Comparison of ENCODE assay signal across 22 cellular contexts in the genomic region with DNA sequence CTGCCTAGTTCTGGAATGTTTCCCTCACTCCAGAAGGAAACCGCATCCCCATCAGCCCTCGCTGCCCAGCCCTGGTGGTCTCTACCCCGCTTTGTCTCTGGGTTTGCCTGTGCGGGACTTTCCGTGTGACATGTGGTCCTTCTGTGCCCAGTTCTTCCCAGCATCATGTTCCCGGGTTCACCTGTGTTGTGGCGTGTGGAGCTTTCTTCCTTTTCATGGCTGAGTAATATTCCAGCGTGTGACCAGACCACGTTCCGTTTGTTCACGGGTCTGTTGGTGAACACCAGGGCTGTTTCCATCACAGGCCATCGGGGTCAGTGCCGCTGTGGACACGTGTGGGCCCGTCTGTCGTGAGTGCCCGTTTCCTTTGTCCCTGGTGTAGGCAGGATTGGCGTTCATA. TPM values are rescaled to one million over a fixed set of nuclear protein-coding genes. Genes with fewer than 3 reads are reported as not detected.
DNase-seq lines count a peak whose midpoint lies in the region; ATAC-seq, FAIRE-seq and TF ChIP-seq lines count a peak whose summit lies in the region.
"Had no signal": no experiment of that assay in that cellular context is flagged by ENCODE, and none has a peak within 500 bp of the region (broad histone marks: within the 10 kb centered on the region; RNA-seq: fewer than 3 reads in every experiment).

No MANE protein-coding gene starts in this region.

- TF ChIP-seq CTCF in K562 (IDR thresholded peaks at IDR 0.05 in 2 of 3, conservative IDR thresholded peaks at IDR 0.05 in 1 of 3; ENCODE audit: insufficient read depth in 2 of 3, low read depth in 1 of 3, low read length in 3 of 3): no peak
- TF ChIP-seq CTCF in gastroesophageal sphincter (IDR thresholded peaks at IDR 0.05): no peak
- no peak for TF ChIP-seq CTCF in GM10248 (IDR thresholded peaks at IDR 0.05; ENCODE audit: control extremely low read depth, extremely low read depth, low read depth, missing control alignments)
- no peak for TF ChIP-seq CTCF in HFFc6 (IDR thresholded peaks at IDR 0.05)
- no peak for TF ChIP-seq CTCF in WTC11 (IDR thresholded peaks at IDR 0.05)

- in situ Hi-C loops in K562 (cut with MboI): no loop called here

- WGBS in K562 (ENCODE audit: insufficient coverage, low coverage, missing lambda C conversion rate): 19% methylated on average over 18 of the region's 18 CpGs
- WGBS in gastroesophageal sphincter (ENCODE audit: low coverage in 1 of 2), 2 donors: 94% methylated on average over 5 of the region's 18 CpGs; no CpG with 5 or more reads in 1 of the 2 donors

- peaks cover 15% of the 10 kb centered on the region for H4K20me1 ChIP-seq in K562 (replicated peaks; ENCODE audit: control insufficient read depth, insufficient read depth, low read length)

- no TSS peak for BruUV-seq in K562 (replicated peaks; lab: Mats Ljungman, UMichigan)

- no peak overlapping the region for H3K4me3 ChIP-seq in K562
- no peak overlapping the region for H3K4me3 ChIP-seq in gastroesophageal sphincter
- no peak overlapping the region for H3K4me3 ChIP-seq in rectal smooth muscle tissue (ENCODE audit: low read length)
- H3K4me3 ChIP-seq: GM23338 had no signal

- no peak for FAIRE-seq in K562 (lab: Jason Lieb, UNC)
- FAIRE-seq: A204.1, D721Med, G401.6, GM12892, GM18507, H54 had no signal

- TF ChIP-seq EP300 in K562 (IDR thresholded peaks at IDR 0.05; ENCODE audit: low read length): no peak
- TF ChIP-seq EP300 in gastroesophageal sphincter (IDR thresholded peaks at IDR 0.05): no peak

- no peaks in the 10 kb centered on the region for H3K4me1 Mint-ChIP-seq in HFFc6 (ENCODE audit: low read depth)
- no peaks in the 10 kb centered on the region for H3K4me1 Mint-ChIP-seq in WTC11
- H3K4me1 Mint-ChIP-seq: GM23338, IgD-negative memory B cell had no signal

- H3K4me2 ChIP-seq in K562 (ENCODE audit: insufficient read depth, low read length): no peak overlapping the region
- H3K4me2 ChIP-seq: GM23338 had no signal

- H3K36me3 ChIP-seq in K562 (ENCODE audit: control insufficient read depth, insufficient read depth, low read length): no peaks in the 10 kb centered on the region
- peaks cover 0 to 3% of the 10 kb centered on the region in 2 donors for H3K36me3 ChIP-seq in gastroesophageal sphincter
- no peaks in the 10 kb centered on the region for H3K36me3 ChIP-seq in rectal smooth muscle tissue (ENCODE audit: control insufficient read depth, insufficient read depth, low read length)

- no peaks in the 10 kb centered on the region for H3K9me3 Mint-ChIP-seq in HFFc6
- H3K9me3 Mint-ChIP-seq in WTC11: no peaks in the 10 kb centered on the region
- H3K9me3 Mint-ChIP-seq: CD4-positive, alpha-beta T cell; GM23338; IgD-negative memory B cell had no signal

- H3K27ac Mint-ChIP-seq in HFFc6 (no peak overlapping the region), WTC11 (no peak overlapping the region)
- H3K27ac Mint-ChIP-seq: CD4-positive, alpha-beta T cell; GM23338; IgD-negative memory B cell had no signal

- TF ChIP-seq RAD21 in K562 (CRISPR knock-in tag; conservative IDR thresholded peaks at IDR 0.05 in 1 of 2, IDR thresholded peaks at IDR 0.05 in 1 of 2): no peak

- H3K9me3 ChIP-seq in K562 (replicated peaks; ENCODE audit: control insufficient read depth, insufficient read depth, low read depth, low read length) (no peaks in the 10 kb centered on the region), gastroesophageal sphincter (no peaks in the 10 kb centered on the region)
- H3K9me3 ChIP-seq: Caco-2 had no signal

- ATAC-seq in K562: no peak
- ATAC-seq in gastroesophageal sphincter: no peak
- no peak for ATAC-seq in WTC11
- ATAC-seq in GM19351 (IDR thresholded peaks at IDR 0.05; ENCODE audit: unreplicated experiment): no peak
- ATAC-seq: GM23338 had no signal

- TF ChIP-seq POLR2A in K562 (conservative IDR thresholded peaks at IDR 0.05) (no peak), gastroesophageal sphincter (IDR thresholded peaks at IDR 0.05) (no peak)

- no peaks in the 10 kb centered on the region for H3K9me1 ChIP-seq in K562 (ENCODE audit: control insufficient read depth, insufficient read depth, low read length)

- no peak overlapping the region for H3K9ac ChIP-seq in K562 (ENCODE audit: insufficient read depth in 1 of 2, low read depth in 2 of 2, low read length in 2 of 2)
- H3K9ac ChIP-seq in rectal smooth muscle tissue (ENCODE audit: low read length): no peak overlapping the region

- H3K27ac ChIP-seq in K562 (ENCODE audit: extremely low read depth, low read depth, low read length) (no peak overlapping the region), gastroesophageal sphincter (peak overlapping the region; percentile 10 to 95 (median 94)), rectal smooth muscle tissue (ENCODE audit: low read depth, low read length) (peak overlapping the region; percentile 97)
- H3K27ac ChIP-seq: C4-2B had no signal

- POLR2A ChIA-PET in K562 (lab: Yijun Ruan, JAX) (no interaction called here), GM10248 (lab: Yijun Ruan, JAX) (no interaction called here), WTC11 (lab: Charles Lee) (no interaction called here)

- H3K27me3 Mint-ChIP-seq in HFFc6 (ENCODE audit: insufficient read depth) (peaks cover 2% of the 10 kb centered on the region), WTC11 (ENCODE audit: low read depth) (no peaks in the 10 kb centered on the region)
- H3K27me3 Mint-ChIP-seq: CD4-positive, alpha-beta T cell; IgD-negative memory B cell had no signal

- H3K36me3 Mint-ChIP-seq in HFFc6 (ENCODE audit: low read depth) (no peaks in the 10 kb centered on the region), WTC11 (no peaks in the 10 kb centered on the region)
- H3K36me3 Mint-ChIP-seq: IgD-negative memory B cell had no signal

- no peak for DNase-seq in K562 (ENCODE audit: extremely low read depth in 1 of 4, low spot score in 3 of 4)
- DNase-seq in GM10248 (ENCODE audit: extremely low spot score): no peak
- DNase-seq in HFFc6: no peak
- DNase-seq in WTC11 (ENCODE audit: low spot score): no peak
- DNase-seq: AML-193; Caco-2; CD4-positive, alpha-beta T cell; HCEC 1CT; KG1 had no signal

- no peak overlapping the region for H3K4me3 Mint-ChIP-seq in HFFc6
- no peak overlapping the region for H3K4me3 Mint-ChIP-seq in WTC11
- H3K4me3 Mint-ChIP-seq: CD4-positive, alpha-beta T cell; GM23338; IgD-negative memory B cell had no signal

- H3K27me3 ChIP-seq in K562 (ENCODE audit: control insufficient read depth in 2 of 2, insufficient read depth in 2 of 2, low read length in 2 of 2) (peaks cover 12 to 65% of the 10 kb centered on the region in 2 experiments; a peak in 3 of 5 replicates), gastroesophageal sphincter (no peaks in the 10 kb centered on the region), rectal smooth muscle tissue (ENCODE audit: control insufficient read depth, insufficient read depth, low read length) (no peaks in the 10 kb centered on the region)

- H2AFZ ChIP-seq in K562 (ENCODE audit: low read depth, low read length): no peak overlapping the region
- H2AFZ ChIP-seq: GM23338 had no signal

- CTCF ChIA-PET in K562 (lab: Yijun Ruan, JAX; ENCODE audit: low intra/inter-chr PET ratio): no interaction called here
- CTCF ChIA-PET in GM10248 (lab: Yijun Ruan, JAX): no interaction called here
- CTCF ChIA-PET in WTC11 (lab: Charles Lee): no interaction called here

- H3K79me2 ChIP-seq in K562 (ENCODE audit: control insufficient read depth, insufficient read depth, low read length): no peaks in the 10 kb centered on the region

- intact Hi-C loops in K562 (cut with micrococcal nuclease): no loop called here

- H3K4me1 ChIP-seq in K562 (replicated peaks in 1 of 2; ENCODE audit: control insufficient read depth in 2 of 2, insufficient read depth in 2 of 2, low read length in 2 of 2): peaks cover 0 to 58% of the 10 kb centered on the region in 2 experiments; a peak in 2 of 5 replicates
- H3K4me1 ChIP-seq in gastroesophageal sphincter: peaks cover 2 to 81% (median 38%) of the 10 kb centered on the region in 3 donors
- peaks cover 37% of the 10 kb centered on the region for H3K4me1 ChIP-seq in rectal smooth muscle tissue (ENCODE audit: control insufficient read depth, insufficient read depth, low read length)

RNA-seq across cellular contexts. Expression of gene CACNA1H, which starts 32.1 kb away (rescaled TPM):
- total RNA-seq in K562 (2011; cell fraction: chromatin; rRNA removed; ENCODE audit: low replicate concordance): 0.44 and 1.6 TPM in 2 replicates
- total RNA-seq in K562 (2011; cell fraction: nucleolus; rRNA removed): 0.79 and 1.2 TPM in 2 replicates
- 0.22 and 0.53 TPM in 2 replicates for total RNA-seq in K562 (2011; cell fraction: nucleoplasm; rRNA removed)
- total RNA-seq in K562 (2014; rRNA removed) (0.04 TPM in 1 of 2 replicates, not detected in the other), K562 (2014; rRNA removed; fragmentation: Illumina TruSeq; extraction: Trizol) (not detected in 2 replicates), K562 (2015; rRNA removed; fragmentation: Illumina TruSeq; extraction: Trizol) (not detected in 2 replicates), K562 (2021) (0.09 and 0.18 TPM in 2 replicates), gastroesophageal sphincter (100 to 1,000 TPM; 133 to 330 (median 173) TPM), WTC11 (2021) (38.0 to 46.9 TPM (median 46.4 TPM) in 3 replicates)
- polyA plus RNA-seq in K562 (2011; rRNA removed) (0.10 and 0.11 TPM in 2 replicates), K562 (2014; fragmentation: Illumina TruSeq; extraction: Trizol) (not detected in 2 replicates), K562 (2014; fragmentation: Nextera tagmentation; extraction: Ambion mirVana) (not detected), K562 (2014; rRNA removed) (not detected in 2 replicates)
- polyA plus RNA-seq in K562 (2011; cell fraction: cytosol; rRNA removed): 0.10 and 0.12 TPM in 2 replicates
- 0.11 and 0.40 TPM in 2 replicates for polyA plus RNA-seq in K562 (2011; cell fraction: nucleus; rRNA removed)
- 0.07 and 0.12 TPM in 2 replicates for polyA plus RNA-seq in K562 (2012)
- 0.03 and 0.04 TPM in 2 replicates for polyA minus RNA-seq in K562 (2011; rRNA and poly(A)+ RNA removed)
- polyA minus RNA-seq in K562 (2011; cell fraction: cytosol; rRNA and poly(A)+ RNA removed): not detected in 2 replicates
- polyA minus RNA-seq in K562 (2011; cell fraction: nucleus; rRNA and poly(A)+ RNA removed): 0.27 and 0.33 TPM in 2 replicates
- total RNA-seq in HFFc6 (2021; fragmentation: NEBNext Ultra II Directional; extraction: Animal tissue kit (Norgen Biotek cat#: 25700)): under 1 TPM in 2 of 6 experiments, not detected in 4; 0.03 to 0.05 TPM
- polyA plus RNA-seq: IgD-negative memory B cell had no signal

RNA-seq across cellular contexts. Expression of gene TPSG1, which starts 40.1 kb away (rescaled TPM):
- total RNA-seq in K562 (2011; cell fraction: chromatin; rRNA removed; ENCODE audit: low replicate concordance): not detected in 2 replicates
- total RNA-seq in K562 (2011; cell fraction: nucleolus; rRNA removed): not detected in 2 replicates
- not detected in 2 replicates for total RNA-seq in K562 (2011; cell fraction: nucleoplasm; rRNA removed)
- not detected in 2 replicates for total RNA-seq in K562 (2014; rRNA removed)
- total RNA-seq in K562 (2014; rRNA removed; fragmentation: Illumina TruSeq; extraction: Trizol): not detected in 2 replicates
- total RNA-seq in K562 (2015; rRNA removed; fragmentation: Illumina TruSeq; extraction: Trizol): not detected in 2 replicates
- not detected in 2 replicates for total RNA-seq in K562 (2021)
- not detected in 2 replicates for polyA plus RNA-seq in K562 (2011; rRNA removed)
- not detected in 2 replicates for polyA plus RNA-seq in K562 (2011; cell fraction: cytosol; rRNA removed)
- polyA plus RNA-seq in K562 (2011; cell fraction: nucleus; rRNA removed): not detected in 2 replicates
- not detected in 2 replicates for polyA plus RNA-seq in K562 (2012)
- not detected in 2 replicates for polyA plus RNA-seq in K562 (2014; fragmentation: Illumina TruSeq; extraction: Trizol)
- polyA plus RNA-seq in K562 (2014; fragmentation: Nextera tagmentation; extraction: Ambion mirVana): not detected
- polyA plus RNA-seq in K562 (2014; rRNA removed): not detected in 2 replicates
- polyA minus RNA-seq in K562 (2011; rRNA and poly(A)+ RNA removed): not detected in 2 replicates
- polyA minus RNA-seq in K562 (2011; cell fraction: cytosol; rRNA and poly(A)+ RNA removed): not detected in 2 replicates
- polyA minus RNA-seq in K562 (2011; cell fraction: nucleus; rRNA and poly(A)+ RNA removed): not detected in 2 replicates
- 1 to 10 TPM in 1 of 4 donors, under 1 TPM in 1, not detected in 2; 0.31 to 3.0 TPM for total RNA-seq in gastroesophageal sphincter
- total RNA-seq in HFFc6 (2021; fragmentation: NEBNext Ultra II Directional; extraction: Animal tissue kit (Norgen Biotek cat#: 25700)): under 1 TPM in 1 of 6 experiments, not detected in 5; 0.23 TPM
- total RNA-seq in WTC11 (2021): not detected in 3 replicates
- total RNA-seq: Caco-2; CD4-positive, alpha-beta T cell; GM23338 had no signal
- polyA plus RNA-seq: BJ, IgD-negative memory B cell had no signal

RNA-seq across cellular contexts. Expression of gene TPSB2, which starts 45.0 kb away (rescaled TPM):
- not detected in 2 replicates for total RNA-seq in K562 (2011; cell fraction: chromatin; rRNA removed; ENCODE audit: low replicate concordance)
- total RNA-seq in K562 (2011; cell fraction: nucleolus; rRNA removed): not detected in 2 replicates
- total RNA-seq in K562 (2011; cell fraction: nucleoplasm; rRNA removed): not detected in 2 replicates
- total RNA-seq in K562 (2014; rRNA removed) (not detected in 2 replicates), K562 (2014; rRNA removed; fragmentation: Illumina TruSeq; extraction: Trizol) (not detected in 2 replicates), K562 (2015; rRNA removed; fragmentation: Illumina TruSeq; extraction: Trizol) (not detected in 2 replicates), K562 (2021) (0.16 and 0.18 TPM in 2 replicates), gastroesophageal sphincter (100 to 1,000 TPM in 2 of 4 donors, 10 to 100 TPM in 2; 27.8 to 142 (median 91.8) TPM), WTC11 (2021) (0.18 to 0.44 TPM in 2 of 3 replicates, not detected in the other)
- polyA plus RNA-seq in K562 (2011; rRNA removed) (not detected in 2 replicates), K562 (2014; fragmentation: Illumina TruSeq; extraction: Trizol) (not detected in 2 replicates), K562 (2014; fragmentation: Nextera tagmentation; extraction: Ambion mirVana) (not detected), K562 (2014; rRNA removed) (not detected in 2 replicates)
- polyA plus RNA-seq in K562 (2011; cell fraction: cytosol; rRNA removed): not detected in 2 replicates
- not detected in 2 replicates for polyA plus RNA-seq in K562 (2011; cell fraction: nucleus; rRNA removed)
- not detected in 2 replicates for polyA plus RNA-seq in K562 (2012)
- polyA minus RNA-seq in K562 (2011; rRNA and poly(A)+ RNA removed): not detected in 2 replicates
- not detected in 2 replicates for polyA minus RNA-seq in K562 (2011; cell fraction: cytosol; rRNA and poly(A)+ RNA removed)
- not detected in 2 replicates for polyA minus RNA-seq in K562 (2011; cell fraction: nucleus; rRNA and poly(A)+ RNA removed)
- not detected for total RNA-seq in HFFc6 (2021; fragmentation: NEBNext Ultra II Directional; extraction: Animal tissue kit (Norgen Biotek cat#: 25700))
- total RNA-seq: Caco-2; CD4-positive, alpha-beta T cell; GM23338 had no signal
- polyA plus RNA-seq: BJ, IgD-negative memory B cell had no signal

RNA-seq across cellular contexts. Expression of gene TPSAB1, which starts 55.5 kb away (rescaled TPM):
- total RNA-seq in K562 (2011; cell fraction: chromatin; rRNA removed; ENCODE audit: low replicate concordance): not detected in 2 replicates
- total RNA-seq in K562 (2011; cell fraction: nucleolus; rRNA removed): not detected in 2 replicates
- not detected in 2 replicates for total RNA-seq in K562 (2011; cell fraction: nucleoplasm; rRNA removed)
- total RNA-seq in K562 (2014; rRNA removed) (not detected in 2 replicates), K562 (2014; rRNA removed; fragmentation: Illumina TruSeq; extraction: Trizol) (not detected in 2 replicates), K562 (2015; rRNA removed; fragmentation: Illumina TruSeq; extraction: Trizol) (not detected in 2 replicates), K562 (2021) (0.31 TPM in 1 of 2 replicates, not detected in the other), gastroesophageal sphincter (10 to 100 TPM; 39.8 to 94.6 (median 63.9) TPM), WTC11 (2021) (0.53 TPM in 1 of 3 replicates, not detected in the others)
- polyA plus RNA-seq in K562 (2011; rRNA removed) (not detected in 2 replicates), K562 (2014; fragmentation: Illumina TruSeq; extraction: Trizol) (not detected in 2 replicates), K562 (2014; fragmentation: Nextera tagmentation; extraction: Ambion mirVana) (not detected), K562 (2014; rRNA removed) (not detected in 2 replicates)
- polyA plus RNA-seq in K562 (2011; cell fraction: cytosol; rRNA removed): not detected in 2 replicates
- polyA plus RNA-seq in K562 (2011; cell fraction: nucleus; rRNA removed): not detected in 2 replicates
- polyA plus RNA-seq in K562 (2012): 0.10 TPM in 1 of 2 replicates, not detected in the other
- not detected in 2 replicates for polyA minus RNA-seq in K562 (2011; rRNA and poly(A)+ RNA removed)
- polyA minus RNA-seq in K562 (2011; cell fraction: cytosol; rRNA and poly(A)+ RNA removed): not detected in 2 replicates
- polyA minus RNA-seq in K562 (2011; cell fraction: nucleus; rRNA and poly(A)+ RNA removed): not detected in 2 replicates
- total RNA-seq in HFFc6 (2021; fragmentation: NEBNext Ultra II Directional; extraction: Animal tissue kit (Norgen Biotek cat#: 25700)): not detected
- total RNA-seq: Caco-2, GM23338 had no signal
- polyA plus RNA-seq: BJ, GM23338, IgD-negative memory B cell had no signal

Comparison
In these comparisons a context has a peak if more than half of its experiments do, and no peak if none do; other contexts are left out.
1. RNA of gene CACNA1H, which starts 32.1 kb away (total RNA-seq): 133 to 330 TPM in gastroesophageal sphincter and 38.0 to 46.9 TPM in WTC11; 0.04 to 1.6 TPM in K562 and 0.03 to 0.05 TPM in HFFc6; every median in the first group is over 10 times any median in the second.
2. RNA of gene TPSB2, which starts 45.0 kb away (total RNA-seq): 27.8 to 142 TPM in gastroesophageal sphincter; 0.18 to 0.44 TPM in WTC11, 0.16 to 0.18 TPM in K562 and not detected in HFFc6; every median in the first group is over 10 times any median in the second.